In genomic region chr11:95067828-95068244, GRCh38 we compare ENCODE assay signal across 8 cellular contexts. TPM values are rescaled to one million over a fixed set of nuclear protein-coding genes. Genes with fewer than 3 reads are reported as not detected.
DNase-seq lines count a peak whose midpoint lies in the region; ATAC-seq and TF ChIP-seq lines count a peak whose summit lies in the region.

No MANE protein-coding gene starts in this region.

- no peak for ATAC-seq in GM21825 (IDR thresholded peaks at IDR 0.05; ENCODE audit: unreplicated experiment)
- no peak for ATAC-seq in HG03280 (IDR thresholded peaks at IDR 0.05; ENCODE audit: unreplicated experiment)

- no peaks in the 10 kb centered on the region for H3K27me3 Mint-ChIP-seq in mesothelial cell of epicardium (ENCODE audit: low read depth)

- H3K4me1 ChIP-seq in urinary bladder (ENCODE audit: insufficient read depth): no peaks in the 10 kb centered on the region

- H3K4me3 ChIP-seq in coronary artery (peak overlapping the region; percentile 84), urinary bladder (ENCODE audit: low read depth, low read length) (peak overlapping the region; percentile 81)

- whole genome bisulfite sequencing in urinary bladder: under 1% methylated on average over 17 of the region's 17 CpGs

- H3K4me3 Mint-ChIP-seq in mesothelial cell of epicardium: peak overlapping the region; percentile 98

- H3K4me1 Mint-ChIP-seq in mesothelial cell of epicardium: peaks cover 21% of the 10 kb centered on the region

- CTCF ChIA-PET in RWPE1 (lab: Yijun Ruan, JAX): interaction anchor here (0.8 to 1.2 kb wide), 3 partner anchors 12 to 22 kb away, joined by 3 to 5 read pairs (median 3); partner anchors contain the start of gene ENDOD1

- H3K9me3 Mint-ChIP-seq in mesothelial cell of epicardium: no peaks in the 10 kb centered on the region

- H3K27ac Mint-ChIP-seq in mesothelial cell of epicardium: peak overlapping the region; percentile 97

- peaks cover 9% of the 10 kb centered on the region for H3K36me3 Mint-ChIP-seq in mesothelial cell of epicardium

- POLR2A ChIA-PET in RWPE1 (lab: Yijun Ruan, JAX; ENCODE audit: low non-redundant PET): interaction anchor here (0.6 to 1.8 kb wide), 6 partner anchors 15 to 95 kb away, joined by 3 to 6 read pairs (median 3); partner anchors contain the start of genes CWC15 and KDM4D

- TF ChIP-seq CTCF in RWPE1 (conservative IDR thresholded peaks at IDR 0.05; ENCODE audit: low read depth) (no peak), coronary artery (IDR thresholded peaks at IDR 0.05) (no peak), mesothelial cell of epicardium (IDR thresholded peaks at IDR 0.05; ENCODE audit: unreplicated experiment) (no peak)

- DNase-seq in NCI-H82 treated with DMSO at 0.1 percent for 48 hours (lab: John Stamatoyannopoulos, UW; ENCODE audit: unreplicated experiment) (peak; percentile 52), NCI-H82 (lab: John Stamatoyannopoulos, UW) (no peak), RWPE1 (ENCODE audit: low spot score) (no peak), coronary artery (ENCODE audit: low spot score) (no peak), mesothelial cell of epicardium (ENCODE audit: low spot score in 2 of 2, unreplicated experiment in 2 of 2) (peak in 1 of 2 experiments; percentile 62)

- no peaks in the 10 kb centered on the region for H3K36me3 ChIP-seq in urinary bladder (ENCODE audit: insufficient read depth)

- peak overlapping the region; percentile 92 for H3K27ac ChIP-seq in RWPE1
- peak overlapping the region; percentile 95 to 99 for H3K27ac ChIP-seq in coronary artery
- H3K27ac ChIP-seq in urinary bladder (ENCODE audit: low read depth): peak overlapping the region; percentile 99

RNA-seq across cellular contexts. Expression of gene SRSF8, which starts 1.1 kb away (rescaled TPM):
- 33.3 to 37.1 TPM (median 35.0 TPM) in 3 replicates for total RNA-seq in mesothelial cell of epicardium
- total RNA-seq in urinary bladder: 30.2 TPM
- polyA plus RNA-seq in urinary bladder: 36.6 TPM

RNA-seq across cellular contexts. Expression of gene KDM4F, which starts 18.6 kb away (rescaled TPM):
- total RNA-seq in mesothelial cell of epicardium: not detected in 3 replicates
- not detected for total RNA-seq in urinary bladder
- polyA plus RNA-seq in urinary bladder: not detected

RNA-seq across cellular contexts. Expression of gene ENDOD1, which starts 21.8 kb away (rescaled TPM):
- total RNA-seq in mesothelial cell of epicardium (7.2 to 7.6 TPM (median 7.2 TPM) in 3 replicates), urinary bladder (34.3 TPM)
- 23.9 TPM for polyA plus RNA-seq in urinary bladder

RNA-seq across cellular contexts. Expression of gene KDM4E, which starts 42.8 kb away (rescaled TPM):
- total RNA-seq in mesothelial cell of epicardium (not detected in 3 replicates), urinary bladder (not detected)
- polyA plus RNA-seq in urinary bladder: not detected
